In the genomic region with DNA sequence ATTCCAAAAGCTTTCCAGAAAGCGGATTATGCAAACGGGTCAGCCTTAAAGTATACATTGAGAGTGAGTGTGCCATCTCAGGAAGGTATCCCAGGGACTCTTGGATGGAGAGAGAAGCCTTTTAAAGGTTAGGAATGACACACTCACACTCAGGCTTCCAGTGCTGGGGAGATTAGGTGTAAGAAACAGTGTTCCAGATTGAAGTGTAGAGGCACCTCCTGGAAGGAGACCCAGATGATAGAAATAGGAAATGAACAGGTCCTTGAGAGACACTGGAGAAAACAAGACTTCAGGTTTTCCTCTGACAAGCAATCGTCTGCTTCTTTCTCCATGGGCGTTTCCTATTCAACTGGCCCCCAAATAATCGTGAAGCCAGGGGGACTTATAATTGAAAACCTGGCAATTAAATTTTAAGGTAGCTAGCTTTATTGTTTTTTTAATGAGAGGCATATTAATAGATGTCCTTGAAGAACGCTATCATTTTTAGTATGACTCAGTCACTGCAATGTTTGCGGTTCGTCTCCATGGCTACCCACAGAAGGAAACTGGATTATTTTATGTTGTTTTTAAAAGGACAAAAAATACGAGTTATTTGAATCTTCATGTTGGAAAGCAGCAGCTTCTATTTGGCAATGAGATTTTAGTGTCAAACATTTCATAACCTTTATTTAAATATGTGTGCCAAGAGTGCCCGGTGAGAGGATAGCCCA, we compare ENCODE assay signal across 11 cellular contexts. TPM values are rescaled to one million over a fixed set of nuclear protein-coding genes. Genes with fewer than 3 reads are reported as not detected.
A peak's percentile ranks its signal among the peaks of the same experiment; 100 is the strongest.
DNase-seq lines count a peak whose midpoint lies in the region; ATAC-seq and TF ChIP-seq lines count a peak whose summit lies in the region.
"Had no signal": no experiment of that assay in that cellular context is flagged by ENCODE, and none has a peak within 500 bp of the region (broad histone marks: within the 10 kb centered on the region; RNA-seq: fewer than 3 reads in every experiment).

No MANE protein-coding gene starts in this region.

- H3K4me1 ChIP-seq in gastrocnemius medialis, result peaks cover 43 to 48% of the 10 kb centered on the region in 2 donors

- H3K4me3 ChIP-seq in gastrocnemius medialis, result no peak overlapping the region
- H3K4me3 ChIP-seq: gastroesophageal sphincter had no signal

- DNase-seq in activated CD8-positive, alpha-beta T cell treated with anti-CD3 and anti-CD28 coated beads for 36 hours, result peak; percentile 18
- DNase-seq in activated CD8-positive, alpha-beta T cell treated with anti-CD3 and anti-CD28 coated beads, Interleukin-2, amount 10 ng/mL, durations not matched to agents 7 days and 5 days, result no peak
- DNase-seq in RWPE1 (ENCODE audit: low spot score), result peak; percentile 52
- DNase-seq in epithelial cell of prostate (ENCODE audit: low read depth, low spot score), result no peak
- DNase-seq in gastrocnemius medialis, result no peak
- no peak for DNase-seq in putamen (ENCODE audit: low spot score)
- DNase-seq in NCI-H446 treated with DMSO at 0.1 percent for 48 hours (lab: John Stamatoyannopoulos, UW), result no peak
- DNase-seq: mesendoderm; stimulated activated naive CD4-positive, alpha-beta T cell treated with Interleukin-2 at 50 U/mL for 16 hours had no signal

- CTCF ChIA-PET in activated CD8-positive, alpha-beta T cell treated with anti-CD3 and anti-CD28 coated beads for 36 hours (lab: Charles Lee), result interaction anchor here (0.8 kb wide), 1 partner anchor 299 kb away, joined by 3 read pairs; no protein-coding TSS in a partner anchor
- CTCF ChIA-PET in activated CD8-positive, alpha-beta T cell treated with anti-CD3 and anti-CD28 coated beads, Interleukin-2, amount 10 ng/mL, durations not matched to agents 7 days and 5 days (lab: Charles Lee), result no interaction called here
- CTCF ChIA-PET in RWPE1 (lab: Yijun Ruan, JAX), result no interaction called here

- no peaks in the 10 kb centered on the region for H3K9me3 Mint-ChIP-seq in activated CD8-positive, alpha-beta T cell treated with anti-CD3 and anti-CD28 coated beads for 36 hours
- no peaks in the 10 kb centered on the region for H3K9me3 Mint-ChIP-seq in activated CD8-positive, alpha-beta T cell treated with anti-CD3 and anti-CD28 coated beads, Interleukin-2, amount 10 ng/mL, durations not matched to agents 7 days and 5 days (ENCODE audit: insufficient read depth)

- no peaks in the 10 kb centered on the region for H3K36me3 ChIP-seq in gastrocnemius medialis
- H3K36me3 ChIP-seq: gastroesophageal sphincter had no signal

- TF ChIP-seq POLR2A in gastrocnemius medialis (IDR thresholded peaks at IDR 0.05), result no peak

- intact Hi-C loops in activated CD8-positive, alpha-beta T cell treated with anti-CD3 and anti-CD28 coated beads for 36 hours (cut with micrococcal nuclease), result no loop called here
- intact Hi-C loops in gastrocnemius medialis (cut with DNase I; ENCODE audit: low total_unique reads), result no loop called here

- H3K9me3 ChIP-seq in gastrocnemius medialis, result no peaks in the 10 kb centered on the region
- H3K9me3 ChIP-seq: gastroesophageal sphincter had no signal

- H3K4me3 Mint-ChIP-seq in activated CD8-positive, alpha-beta T cell treated with anti-CD3 and anti-CD28 coated beads for 36 hours, result no peak overlapping the region
- no peak overlapping the region for H3K4me3 Mint-ChIP-seq in activated CD8-positive, alpha-beta T cell treated with anti-CD3 and anti-CD28 coated beads, Interleukin-2, amount 10 ng/mL, durations not matched to agents 7 days and 5 days

- H3K27ac ChIP-seq in RWPE1, result no peak overlapping the region
- H3K27ac ChIP-seq in epithelial cell of prostate, result peak overlapping the region; percentile 86
- H3K27ac ChIP-seq in gastrocnemius medialis, result peak overlapping the region; percentile 81 to 92 (median 90)

- no peak for ATAC-seq in activated CD8-positive, alpha-beta T cell treated with anti-CD3 and anti-CD28 coated beads for 36 hours
- ATAC-seq in activated CD8-positive, alpha-beta T cell treated with anti-CD3 and anti-CD28 coated beads, Interleukin-2, amount 10 ng/mL, durations not matched to agents 7 days and 5 days, result no peak
- ATAC-seq in gastrocnemius medialis (no peak), GM21576 (IDR thresholded peaks at IDR 0.05; ENCODE audit: unreplicated experiment) (no peak)
- ATAC-seq: gastroesophageal sphincter had no signal

- no peak for TF ChIP-seq CTCF in activated CD8-positive, alpha-beta T cell treated with anti-CD3 and anti-CD28 coated beads for 36 hours (IDR thresholded peaks at IDR 0.05)
- no peak for TF ChIP-seq CTCF in RWPE1 (conservative IDR thresholded peaks at IDR 0.05; ENCODE audit: low read depth)
- TF ChIP-seq CTCF in gastrocnemius medialis (IDR thresholded peaks at IDR 0.05 in 4 of 5, conservative IDR thresholded peaks at IDR 0.05 in 1 of 5), result no peak

- no peak overlapping the region for H3K27ac Mint-ChIP-seq in activated CD8-positive, alpha-beta T cell treated with anti-CD3 and anti-CD28 coated beads for 36 hours
- no peak overlapping the region for H3K27ac Mint-ChIP-seq in activated CD8-positive, alpha-beta T cell treated with anti-CD3 and anti-CD28 coated beads, Interleukin-2, amount 10 ng/mL, durations not matched to agents 7 days and 5 days

- H3K27me3 ChIP-seq in gastrocnemius medialis, result no peaks in the 10 kb centered on the region
- H3K27me3 ChIP-seq: gastroesophageal sphincter had no signal

- H3K27me3 Mint-ChIP-seq in activated CD8-positive, alpha-beta T cell treated with anti-CD3 and anti-CD28 coated beads for 36 hours, result no peaks in the 10 kb centered on the region
- no peaks in the 10 kb centered on the region for H3K27me3 Mint-ChIP-seq in activated CD8-positive, alpha-beta T cell treated with anti-CD3 and anti-CD28 coated beads, Interleukin-2, amount 10 ng/mL, durations not matched to agents 7 days and 5 days (ENCODE audit: low read depth)

- POLR2A ChIA-PET in activated CD8-positive, alpha-beta T cell treated with anti-CD3 and anti-CD28 coated beads for 36 hours (lab: Charles Lee), result no interaction called here
- POLR2A ChIA-PET in activated CD8-positive, alpha-beta T cell treated with anti-CD3 and anti-CD28 coated beads, Interleukin-2, amount 10 ng/mL, durations not matched to agents 7 days and 5 days (lab: Charles Lee), result interaction anchor here (0.6 kb wide), 1 partner anchor 214 kb away, joined by 3 read pairs; no protein-coding TSS in a partner anchor
- POLR2A ChIA-PET in RWPE1 (lab: Yijun Ruan, JAX; ENCODE audit: low non-redundant PET), result no interaction called here

- in situ Hi-C loops in gastrocnemius medialis (cut with MboI; ENCODE audit: low sequenced_read_pairs in 4 of 4), result no loop called here

- H3K36me3 Mint-ChIP-seq in activated CD8-positive, alpha-beta T cell treated with anti-CD3 and anti-CD28 coated beads for 36 hours (ENCODE audit: low read depth), result no peaks in the 10 kb centered on the region
- no peaks in the 10 kb centered on the region for H3K36me3 Mint-ChIP-seq in activated CD8-positive, alpha-beta T cell treated with anti-CD3 and anti-CD28 coated beads, Interleukin-2, amount 10 ng/mL, durations not matched to agents 7 days and 5 days (ENCODE audit: low read depth)

- peaks cover 6% of the 10 kb centered on the region for H3K4me1 Mint-ChIP-seq in activated CD8-positive, alpha-beta T cell treated with anti-CD3 and anti-CD28 coated beads for 36 hours (ENCODE audit: low read depth)
- H3K4me1 Mint-ChIP-seq in activated CD8-positive, alpha-beta T cell treated with anti-CD3 and anti-CD28 coated beads, Interleukin-2, amount 10 ng/mL, durations not matched to agents 7 days and 5 days (ENCODE audit: low read depth), result peaks cover 15% of the 10 kb centered on the region

RNA-seq across cellular contexts. Expression of a gene that starts 46.3 kb away (rescaled TPM):
- total RNA-seq in activated CD8-positive, alpha-beta T cell treated with anti-CD3 and anti-CD28 coated beads for 36 hours, result not detected
- not detected for total RNA-seq in activated CD8-positive, alpha-beta T cell treated with anti-CD3 and anti-CD28 coated beads, Interleukin-2, amount 10 ng/mL, durations not matched to agents 7 days and 5 days
- total RNA-seq in gastrocnemius medialis, result 10 to 100 TPM in 1 of 4 donors, 1 to 10 TPM in 2, under 1 TPM in 1; 0.25 to 35.6 (median 4.8) TPM

Comparison
In these comparisons a context has a peak if more than half of its experiments do, and no peak if none do; other contexts are left out.
1. DNase-seq: peak in activated CD8-positive, alpha-beta T cell treated with anti-CD3 and anti-CD28 coated beads for 36 hours (single experiment) and RWPE1 (single experiment); none in activated CD8-positive, alpha-beta T cell treated with anti-CD3 and anti-CD28 coated beads, Interleukin-2, amount 10 ng/mL, durations not matched to agents 7 days and 5 days (single experiment), epithelial cell of prostate (single experiment), gastrocnemius medialis (0 of 2), putamen (single experiment) and NCI-H446 treated with DMSO at 0.1 percent for 48 hours (single experiment).